Comparison of ENCODE assay signal across 18 cellular contexts in the genomic region with DNA sequence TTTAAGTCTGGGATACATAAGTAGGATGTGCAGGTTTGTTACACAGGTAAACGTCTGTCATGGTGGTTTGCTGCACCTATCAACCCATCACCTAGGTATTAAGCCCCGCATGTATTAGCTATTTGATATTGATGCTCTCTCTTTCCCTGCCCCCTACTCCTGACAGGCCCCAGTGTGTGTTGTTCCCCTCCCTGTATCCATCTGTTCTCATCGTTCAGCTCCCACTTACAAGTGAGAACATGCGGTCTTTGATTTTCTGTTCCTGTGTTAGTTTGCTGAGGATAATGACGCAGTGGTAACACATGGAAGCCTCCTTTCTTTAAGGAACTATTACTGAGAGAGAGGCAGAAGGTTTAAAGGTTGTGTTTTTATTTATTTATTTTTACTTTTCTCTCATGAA.
"Had no signal": no experiment of that assay in that cellular context is flagged by ENCODE, and none has a peak within 500 bp of the region (broad histone marks: within the 10 kb centered on the region; RNA-seq: fewer than 3 reads in every experiment).

No MANE protein-coding gene starts in this region.

- H3K27ac Mint-ChIP-seq: activated CD4-positive, alpha-beta memory T cell treated with anti-CD3 and anti-CD28 coated beads for 36 hours; activated naive CD4-positive, alpha-beta T cell treated with anti-CD3 and anti-CD28 coated beads for 36 hours; activated naive CD8-positive, alpha-beta T cell treated with anti-CD3 and anti-CD28 coated beads, Interleukin-2, amount 10 ng/mL, durations not matched to agents 7 days and 5 days; activated T-cell treated with anti-CD3 and anti-CD28 coated beads, Interleukin-2, amount 50 U/mL, for 72 hours; nephron; type B pancreatic cell; WTC11 had no signal

- H3K36me3 Mint-ChIP-seq: activated CD4-positive, alpha-beta memory T cell treated with anti-CD3 and anti-CD28 coated beads for 36 hours; activated naive CD8-positive, alpha-beta T cell treated with anti-CD3 and anti-CD28 coated beads, Interleukin-2, amount 10 ng/mL, durations not matched to agents 7 days and 5 days; type B pancreatic cell; WTC11 had no signal

- DNase-seq: activated CD4-positive, alpha-beta memory T cell treated with anti-CD3 and anti-CD28 coated beads for 36 hours; activated CD4-positive, alpha-beta T cell treated with anti-CD3 and anti-CD28 coated beads for 48 hours; activated effector memory CD4-positive, alpha-beta T cell treated with Interleukin-2 at 50 U/mL for 16 hours; activated naive CD4-positive, alpha-beta T cell treated with anti-CD3 and anti-CD28 coated beads for 36 hours; activated naive CD8-positive, alpha-beta T cell treated with anti-CD3 and anti-CD28 coated beads, Interleukin-2, amount 10 ng/mL, durations not matched to agents 7 days and 5 days; activated T-cell treated with anti-CD3 and anti-CD28 coated beads, Interleukin-2, amount 50 U/mL, for 72 hours; amniotic stem cell; heart right ventricle; islet precursor cell; left cardiac atrium; ovary; stimulated activated CD4-positive, alpha-beta T cell treated with anti-CD3 and anti-CD28 coated beads, Interleukin-2, amount 100 ng/mL, for 48 hours; stimulated activated CD8-positive, alpha-beta memory T cell treated with anti-CD3 and anti-CD28 coated beads, Interleukin-4, amount 100 ng/mL, for 48 hours; stimulated activated naive CD4-positive, alpha-beta T cell had no signal

- H3K4me3 Mint-ChIP-seq: activated CD4-positive, alpha-beta memory T cell treated with anti-CD3 and anti-CD28 coated beads for 36 hours; activated naive CD4-positive, alpha-beta T cell treated with anti-CD3 and anti-CD28 coated beads for 36 hours; activated naive CD8-positive, alpha-beta T cell treated with anti-CD3 and anti-CD28 coated beads, Interleukin-2, amount 10 ng/mL, durations not matched to agents 7 days and 5 days; activated T-cell treated with anti-CD3 and anti-CD28 coated beads, Interleukin-2, amount 50 U/mL, for 72 hours; nephron; type B pancreatic cell; WTC11 had no signal

- H3K9me3 Mint-ChIP-seq: activated CD4-positive, alpha-beta memory T cell treated with anti-CD3 and anti-CD28 coated beads for 36 hours; activated naive CD4-positive, alpha-beta T cell treated with anti-CD3 and anti-CD28 coated beads for 36 hours; activated naive CD8-positive, alpha-beta T cell treated with anti-CD3 and anti-CD28 coated beads, Interleukin-2, amount 10 ng/mL, durations not matched to agents 7 days and 5 days; activated T-cell treated with anti-CD3 and anti-CD28 coated beads, Interleukin-2, amount 50 U/mL, for 72 hours; nephron; type B pancreatic cell had no signal

- H3K27me3 Mint-ChIP-seq: activated CD4-positive, alpha-beta memory T cell treated with anti-CD3 and anti-CD28 coated beads for 36 hours had no signal

- H3K4me1 Mint-ChIP-seq: activated naive CD8-positive, alpha-beta T cell treated with anti-CD3 and anti-CD28 coated beads, Interleukin-2, amount 10 ng/mL, durations not matched to agents 7 days and 5 days; nephron had no signal

- ATAC-seq: activated T-cell treated with anti-CD3 and anti-CD28 coated beads, Interleukin-2, amount 50 U/mL, for 72 hours; gastroesophageal sphincter; heart right ventricle; left cardiac atrium; WTC11 had no signal
